In the genomic region with DNA sequence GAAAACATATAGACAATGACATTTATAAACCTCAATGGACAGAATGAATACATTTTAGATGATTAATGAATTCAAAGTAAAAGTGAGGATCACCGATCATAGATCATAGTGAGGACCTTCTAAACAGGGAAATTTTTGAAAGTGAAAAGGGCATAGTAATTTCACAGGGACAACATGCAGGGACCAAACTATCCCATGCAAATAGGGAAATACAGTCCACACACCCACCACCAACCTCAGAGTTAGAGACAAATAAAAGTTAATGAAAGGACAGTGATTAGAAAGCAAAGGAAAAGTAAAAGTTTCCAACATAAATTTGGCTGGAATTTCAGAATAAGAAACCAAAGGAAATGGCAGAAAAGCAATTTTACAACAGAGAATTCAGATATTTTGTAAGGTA, we compare ENCODE assay signal across 28 cellular contexts.
"Had no signal": no experiment of that assay in that cellular context is flagged by ENCODE, and none has a peak within 500 bp of the region (broad histone marks: within the 10 kb centered on the region; RNA-seq: fewer than 3 reads in every experiment).

No MANE protein-coding gene starts in this region.

- H3K27me3 Mint-ChIP-seq: type B pancreatic cell had no signal

- H3K27ac Mint-ChIP-seq: stimulated activated effector memory CD8-positive, alpha-beta T cell treated with anti-CD3 and anti-CD28 coated beads, Interleukin-12 subunit alpha, Interleukin-12 subunit beta, amount 100 ng/mL, for 72 hours; stimulated activated memory B cell treated with anti-CD40 and anti-IgM and Interleukin-4, amounts not matched to agents 10 μg/mL and 1 μg/mL and 100 μg/mL, for 72 hours; stimulated activated naive B cell treated with anti-CD40 and anti-IgM and Interleukin-4, amounts not matched to agents 10 μg/mL and 1 μg/mL and 100 μg/mL, for 72 hours; stimulated activated naive CD8-positive, alpha-beta T cell treated with anti-CD3 and anti-CD28 coated beads, Interleukin-15, amount 100 ng/mL, for 72 hours; stimulated activated naive CD8-positive, alpha-beta T cell treated with anti-CD3 and anti-CD28 coated beads, Interleukin-15, Interleukin-2, amounts not matched to agents 100 ng/mL and 50 ng/mL, for 24 hours; type B pancreatic cell had no signal

- H3K36me3 Mint-ChIP-seq: stimulated activated effector memory CD8-positive, alpha-beta T cell treated with anti-CD3 and anti-CD28 coated beads, Interleukin-12 subunit alpha, Interleukin-12 subunit beta, amount 100 ng/mL, for 72 hours; stimulated activated memory B cell treated with anti-CD40 and anti-IgM and Interleukin-4, amounts not matched to agents 10 μg/mL and 1 μg/mL and 100 μg/mL, for 72 hours; stimulated activated naive B cell treated with anti-CD40 and anti-IgM and Interleukin-4, amounts not matched to agents 10 μg/mL and 1 μg/mL and 100 μg/mL, for 72 hours; type B pancreatic cell had no signal

- H3K9me3 ChIP-seq: stomach, suprapubic skin, testis, thoracic aorta, thyroid gland, tibial artery, tibial nerve, transverse colon, upper lobe of left lung, upper lobe of right lung, uterus, vagina had no signal

- DNase-seq: stimulated activated CD4-positive, alpha-beta T cell treated with anti-CD3 and anti-CD28 coated beads, Interleukin-2, amount 100 ng/mL, for 48 hours; stimulated activated CD4-positive, alpha-beta T cell treated with anti-CD3 and anti-CD28 coated beads, Interleukin-4, amount 100 ng/mL, for 1 hour; stimulated activated CD4-positive, alpha-beta T cell treated with anti-CD3 and anti-CD28 coated beads, Interleukin-4, amount 100 ng/mL, for 24 hours; stimulated activated CD4-positive, alpha-beta T cell treated with anti-CD3 and anti-CD28 coated beads, Interleukin-4, amount 100 ng/mL, for 4 hours; stimulated activated CD8-positive, alpha-beta memory T cell treated with anti-CD3 and anti-CD28 coated beads, Interleukin-4, amount 100 ng/mL, for 48 hours; stimulated activated naive B cell treated with anti-CD40 and anti-IgM and Interleukin-4, amounts not matched to agents 10 μg/mL and 1 μg/mL and 100 μg/mL, for 72 hours; stimulated activated naive CD4-positive, alpha-beta T cell; stimulated activated naive CD4-positive, alpha-beta T cell treated with Interleukin-2 at 50 U/mL for 16 hours; stimulated activated naive CD8-positive, alpha-beta T cell treated with anti-CD3 and anti-CD28 coated beads, Interleukin-15, amount 100 ng/mL, for 72 hours; stimulated activated naive CD8-positive, alpha-beta T cell treated with anti-CD3 and anti-CD28 coated beads, Interleukin-15, Interleukin-2, amounts not matched to agents 100 U/mL and 50 U/mL, for 24 hours; stomach; substantia nigra; testis; thyroid gland; tibial artery; transverse colon; trophoblast cell; upper lobe of left lung; upper lobe of right lung; uterus had no signal

- H3K4me1 ChIP-seq: stomach, suprapubic skin, testis, thyroid gland, tibial artery, tibial nerve, upper lobe of left lung, upper lobe of right lung, uterus, vagina had no signal

- H3K4me1 Mint-ChIP-seq: stimulated activated effector memory CD8-positive, alpha-beta T cell treated with anti-CD3 and anti-CD28 coated beads, Interleukin-12 subunit alpha, Interleukin-12 subunit beta, amount 100 ng/mL, for 72 hours; stimulated activated memory B cell treated with anti-CD40 and anti-IgM and Interleukin-4, amounts not matched to agents 10 μg/mL and 1 μg/mL and 100 μg/mL, for 72 hours; stimulated activated naive B cell treated with anti-CD40 and anti-IgM and Interleukin-4, amounts not matched to agents 10 μg/mL and 1 μg/mL and 100 μg/mL, for 72 hours; stimulated activated naive CD8-positive, alpha-beta T cell treated with anti-CD3 and anti-CD28 coated beads, Interleukin-15, amount 100 ng/mL, for 72 hours had no signal

- H3K4me3 ChIP-seq: stomach, suprapubic skin, testis, thoracic aorta, thyroid gland, tibial artery, tibial nerve, transverse colon, upper lobe of left lung, upper lobe of right lung, uterus, vagina had no signal

- H3K9me3 Mint-ChIP-seq: stimulated activated effector memory CD8-positive, alpha-beta T cell treated with anti-CD3 and anti-CD28 coated beads, Interleukin-12 subunit alpha, Interleukin-12 subunit beta, amount 100 ng/mL, for 72 hours; stimulated activated memory B cell treated with anti-CD40 and anti-IgM and Interleukin-4, amounts not matched to agents 10 μg/mL and 1 μg/mL and 100 μg/mL, for 72 hours; stimulated activated naive CD8-positive, alpha-beta T cell treated with anti-CD3 and anti-CD28 coated beads, Interleukin-15, amount 100 ng/mL, for 72 hours; stimulated activated naive CD8-positive, alpha-beta T cell treated with anti-CD3 and anti-CD28 coated beads, Interleukin-15, Interleukin-2, amounts not matched to agents 100 ng/mL and 50 ng/mL, for 24 hours; type B pancreatic cell had no signal

- H3K4me3 Mint-ChIP-seq: stimulated activated effector memory CD8-positive, alpha-beta T cell treated with anti-CD3 and anti-CD28 coated beads, Interleukin-12 subunit alpha, Interleukin-12 subunit beta, amount 100 ng/mL, for 72 hours; stimulated activated memory B cell treated with anti-CD40 and anti-IgM and Interleukin-4, amounts not matched to agents 10 μg/mL and 1 μg/mL and 100 μg/mL, for 72 hours; stimulated activated naive B cell treated with anti-CD40 and anti-IgM and Interleukin-4, amounts not matched to agents 10 μg/mL and 1 μg/mL and 100 μg/mL, for 72 hours; stimulated activated naive CD8-positive, alpha-beta T cell treated with anti-CD3 and anti-CD28 coated beads, Interleukin-15, amount 100 ng/mL, for 72 hours; stimulated activated naive CD8-positive, alpha-beta T cell treated with anti-CD3 and anti-CD28 coated beads, Interleukin-15, Interleukin-2, amounts not matched to agents 100 ng/mL and 50 ng/mL, for 24 hours; type B pancreatic cell had no signal

- H3K36me3 ChIP-seq: stomach, suprapubic skin, thoracic aorta, thyroid gland, tibial artery, tibial nerve, transverse colon, upper lobe of left lung, upper lobe of right lung, uterus, vagina had no signal

- H3K27ac ChIP-seq: stomach, suprapubic skin, testis, thoracic aorta, thyroid gland, tibial artery, tibial nerve, transverse colon, upper lobe of left lung, upper lobe of right lung, uterus, vagina had no signal
